Comparison of ENCODE assay signal across 1 cellular context in genomic region chr7:151366141-151366871, GRCh38.
TF ChIP-seq lines count a peak whose summit lies in the region.

No MANE protein-coding gene starts in this region.

TF ChIP-seq in GM23338, 12 proteins besides CTCF, POLR2A, EP300 and RAD21 (continued from another document):
- TF ChIP-seq REST (IDR thresholded peaks at IDR 0.05; ENCODE audit: unreplicated experiment) = no peak
- no peak for TF ChIP-seq CREB1 (CRISPR knock-in tag; IDR thresholded peaks at IDR 0.05; ENCODE audit: low read depth)
- TF ChIP-seq NANOG (IDR thresholded peaks at IDR 0.05; ENCODE audit: borderline replicate concordance) = no peak
- no peak for TF ChIP-seq ETS1 (IDR thresholded peaks at IDR 0.05)
- TF ChIP-seq POLR2AphosphoS5 (IDR thresholded peaks at IDR 0.05; ENCODE audit: low read depth) = no peak
- no peak for TF ChIP-seq ZNF462 (CRISPR knock-in tag; IDR thresholded peaks at IDR 0.05)
- TF ChIP-seq STAT1 (IDR thresholded peaks at IDR 0.05; ENCODE audit: unreplicated experiment) = no peak
- no peak for TF ChIP-seq JUNB (IDR thresholded peaks at IDR 0.05; ENCODE audit: unreplicated experiment)
- no peak for TF ChIP-seq EZH2 (IDR thresholded peaks at IDR 0.05; ENCODE audit: low read depth, unreplicated experiment)
- TF ChIP-seq EZH2phosphoT487 (IDR thresholded peaks at IDR 0.05; ENCODE audit: unreplicated experiment) = no peak
- TF ChIP-seq ZNF331 (CRISPR knock-in tag; IDR thresholded peaks at IDR 0.05; ENCODE audit: low read depth) = no peak
